ENCODE assay signal across 30 cellular contexts in genomic region chr20:36269507-36269906, GRCh38.
"Had no signal": no experiment of that assay in that cellular context is flagged by ENCODE, and none has a peak within 500 bp of the region (broad histone marks: within the 10 kb centered on the region; RNA-seq: fewer than 3 reads in every experiment).

No MANE protein-coding gene starts in this region.

- ATAC-seq: activated CD4-positive, CD25-positive, alpha-beta regulatory T cell treated with anti-CD3 and anti-CD28 coated beads, Interleukin-2, amount 50 U/mL, for 24 hours; activated CD8-positive, alpha-beta T cell treated with anti-CD3 and anti-CD28 coated beads for 36 hours; activated naive CD8-positive, alpha-beta T cell treated with anti-CD3 and anti-CD28 coated beads, Interleukin-2, amount 50 U/mL, for 24 hours; activated T-cell treated with anti-CD3 and anti-CD28 coated beads, Interleukin-2, amount 50 U/mL, for 4 hours; activated T-helper 17 cell treated with anti-CD3 and anti-CD28 coated beads, Interleukin-2, amount 50 U/mL, for 72 hours; body of pancreas; esophagus mucosa; T-helper 17 cell had no signal

- H3K4me1 ChIP-seq: adrenal gland, body of pancreas, breast epithelium, colonic mucosa had no signal

- H3K27ac ChIP-seq: adrenal gland, body of pancreas, breast epithelium, cardiac muscle cell, colonic mucosa, WERI-Rb-1 had no signal

- H3K36me3 ChIP-seq: adrenal gland, breast epithelium, cardiac muscle cell, colonic mucosa, WERI-Rb-1 had no signal

- H3K9me3 ChIP-seq: adrenal gland, body of pancreas, breast epithelium, colonic mucosa had no signal

- H3K27me3 ChIP-seq: adrenal gland, body of pancreas, cardiac muscle cell, colonic mucosa had no signal

- H3K4me3 ChIP-seq: adrenal gland, body of pancreas, breast epithelium, cardiac muscle cell, colonic mucosa had no signal

- DNase-seq: activated B cell treated with CpG ODN at 0.5 μM for 24 hours; activated CD4-positive, alpha-beta T cell treated with anti-CD3 and anti-CD28 coated beads for 48 hours; activated CD4-positive, alpha-beta T cell treated with anti-CD3 and anti-CD28 coated beads, Interleukin-2, amount 50 U/mL, for 1 hour; activated CD4-positive, alpha-beta T cell treated with anti-CD3 and anti-CD28 coated beads, Interleukin-2, amount 50 U/mL, for 48 hours; activated CD8-positive, alpha-beta memory T cell treated with anti-CD3 and anti-CD28 coated beads for 24 hours; activated CD8-positive, alpha-beta T cell treated with anti-CD3 and anti-CD28 coated beads for 36 hours; activated effector memory CD4-positive, alpha-beta T cell treated with Interleukin-2 at 50 U/mL for 16 hours; activated gamma-delta T cell treated with Interleukin-2 at 50 U/mL for 16 hours; activated naive CD4-positive, alpha-beta T cell treated with anti-CD3 and anti-CD28 coated beads for 36 hours; activated naive CD8-positive, alpha-beta T cell treated with anti-CD3 and anti-CD28 coated beads for 36 hours; activated naive CD8-positive, alpha-beta T cell treated with anti-CD3 and anti-CD28 coated beads, Interleukin-2, amount 50 U/mL, for 24 hours; activated T-cell treated with anti-CD3 and anti-CD28 coated beads, Interleukin-2, amount 50 U/mL, for 4 hours; body of pancreas; central memory CD4-positive, alpha-beta T cell; cerebellar nuclear complex; colonic mucosa; effector memory CD4-positive, alpha-beta T cell; endodermal cell; foreskin fibroblast; T-helper 1 cell; T-helper 17 cell; T1000; WERI-Rb-1 had no signal

- FAIRE-seq: frontal cortex had no signal
